ENCODE assay signal across 20 cellular contexts in the genomic region with DNA sequence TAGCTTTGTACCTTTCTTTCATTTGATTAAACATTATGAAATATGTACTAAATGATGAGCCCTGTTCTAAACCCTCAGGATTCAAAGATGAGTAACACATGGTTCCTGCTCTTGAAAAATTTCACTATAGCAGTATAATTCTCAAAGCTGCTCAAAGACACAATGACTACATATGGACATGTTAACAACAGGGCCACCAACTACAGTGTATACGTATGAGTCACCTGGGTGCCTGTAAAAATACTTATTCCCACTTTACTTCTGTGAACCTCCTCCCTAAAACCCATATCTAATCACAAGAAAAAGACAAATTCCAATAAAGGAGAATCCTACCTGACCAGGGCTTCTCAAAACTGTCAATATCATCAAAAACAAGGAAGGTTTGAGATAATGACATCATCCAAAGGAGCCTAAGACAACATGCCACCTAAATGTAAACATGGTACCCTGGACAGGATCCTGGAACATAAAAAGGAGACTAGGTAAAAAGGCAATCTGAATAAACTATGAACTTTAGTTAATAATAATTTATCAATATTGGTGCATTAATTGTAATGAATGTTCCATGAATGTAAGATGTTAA.
DNase-seq lines count a peak whose midpoint lies in the region; ATAC-seq, FAIRE-seq and TF ChIP-seq lines count a peak whose summit lies in the region.
"Had no signal": no experiment of that assay in that cellular context is flagged by ENCODE, and none has a peak within 500 bp of the region (broad histone marks: within the 10 kb centered on the region; RNA-seq: fewer than 3 reads in every experiment).

No MANE protein-coding gene starts in this region.

- H3K4me1 Mint-ChIP-seq in activated CD4-positive, alpha-beta memory T cell treated with anti-CD3 and anti-CD28 coated beads, Interleukin-2, amount 10 ng/mL, durations not matched to agents 7 days and 5 days: peaks cover 5% of the 10 kb centered on the region

- H3F3A ChIP-seq in PC-3 (ENCODE audit: low read length, unreplicated experiment): no peaks in the 10 kb centered on the region

- BruUV-seq in HepG2 (replicated peaks; lab: Mats Ljungman, UMichigan) (no TSS peak), PC-3 (replicated peaks; lab: Mats Ljungman, UMichigan) (no TSS peak)

- peaks cover 5% of the 10 kb centered on the region for H3K36me3 Mint-ChIP-seq in activated CD4-positive, alpha-beta memory T cell treated with anti-CD3 and anti-CD28 coated beads, Interleukin-2, amount 10 ng/mL, durations not matched to agents 7 days and 5 days (ENCODE audit: low read depth)
- H3K36me3 Mint-ChIP-seq: CD4-positive, CD25-positive, alpha-beta regulatory T cell had no signal

- no peak for TF ChIP-seq POLR2A in HepG2 (IDR thresholded peaks at IDR 0.05; ENCODE audit: insufficient read depth in 1 of 2, low read depth in 2 of 2, low read length in 2 of 2)
- no peak for TF ChIP-seq POLR2A in right lobe of liver (IDR thresholded peaks at IDR 0.05)

- H2AFZ ChIP-seq in HepG2 (ENCODE audit: low read length): no peak overlapping the region
- H2AFZ ChIP-seq in PC-3 (ENCODE audit: low read length): no peak overlapping the region
- H2AFZ ChIP-seq: GM23248 had no signal

- intact Hi-C loops in HepG2 (cut with micrococcal nuclease; ENCODE audit: unreplicated experiment) (loop anchor here (10.0 kb wide), 1 partner anchor 234 kb away; a partner anchor contains a TSS), right lobe of liver (cut with DNase I) (no loop called here), PC-3 (cut with micrococcal nuclease) (loop anchor here (10.0 kb wide), 1 partner anchor 94 kb away; no protein-coding TSS in a partner anchor)

- CTCF ChIA-PET in HepG2 (lab: Yijun Ruan, JAX; ENCODE audit: low intra/inter-chr PET ratio, low total read pairs): no interaction called here
- CTCF ChIA-PET in PC-3 (lab: Charles Lee): no interaction called here
- CTCF ChIA-PET in activated CD4-positive, alpha-beta memory T cell treated with anti-CD3 and anti-CD28 coated beads, Interleukin-2, amount 10 ng/mL, durations not matched to agents 7 days and 5 days (lab: Charles Lee): interaction anchor here (2.0 kb wide), 1 partner anchor 111 kb away, joined by 4 read pairs; no protein-coding TSS in a partner anchor

- WGBS in HepG2 (ENCODE audit: low lambda C conversion rate): 8% methylated on average over 1 of the region's 1 CpG
- 82% methylated on average over 1 of the region's 1 CpG for WGBS in right lobe of liver (ENCODE audit: insufficient coverage, low coverage, low lambda C conversion rate, missing lambda C conversion rate)

- POLR2A ChIA-PET in HepG2 (lab: Yijun Ruan, JAX) (no interaction called here), PC-3 (lab: Charles Lee; ENCODE audit: unreplicated experiment) (no interaction called here)
- POLR2A ChIA-PET in activated CD4-positive, alpha-beta memory T cell treated with anti-CD3 and anti-CD28 coated beads, Interleukin-2, amount 10 ng/mL, durations not matched to agents 7 days and 5 days (lab: Charles Lee): no interaction called here

- H3K4me1 ChIP-seq in HepG2 (ENCODE audit: insufficient read depth, low read length): peaks cover 7% of the 10 kb centered on the region; the same call in 1 of the 2 replicates
- no peaks in the 10 kb centered on the region for H3K4me1 ChIP-seq in right lobe of liver
- peaks cover 36% of the 10 kb centered on the region for H3K4me1 ChIP-seq in PC-3 (ENCODE audit: insufficient read depth, low read length)
- H3K4me1 ChIP-seq: BE2C had no signal

- peaks cover 0 to 7% of the 10 kb centered on the region in 2 experiments; a peak in 1 of 5 replicates for H3K27me3 ChIP-seq in HepG2 (ENCODE audit: control insufficient read depth in 1 of 2, insufficient read depth in 2 of 2, low read length in 2 of 2)
- no peaks in the 10 kb centered on the region for H3K27me3 ChIP-seq in right lobe of liver
- H3K27me3 ChIP-seq in PC-3 (ENCODE audit: low read length): no peaks in the 10 kb centered on the region
- H3K27me3 ChIP-seq: BE2C had no signal

- H3K9ac ChIP-seq in HepG2 (ENCODE audit: insufficient read depth, low read depth, low read length) (no peak overlapping the region), PC-3 (ENCODE audit: low read length) (no peak overlapping the region)
- H3K9ac ChIP-seq: GM23248 had no signal

- no peak overlapping the region for H3K27ac ChIP-seq in HepG2 (ENCODE audit: extremely low read length, insufficient read depth, low read length)
- H3K27ac ChIP-seq in right lobe of liver: no peak overlapping the region
- H3K27ac ChIP-seq in PC-3 (ENCODE audit: low read length): peak overlapping the region; percentile 94
- H3K27ac ChIP-seq: GM23248 had no signal

- peaks cover 6% of the 10 kb centered on the region for H3K27me3 Mint-ChIP-seq in activated CD4-positive, alpha-beta memory T cell treated with anti-CD3 and anti-CD28 coated beads, Interleukin-2, amount 10 ng/mL, durations not matched to agents 7 days and 5 days

- H3K9me3 ChIP-seq in HepG2 (ENCODE audit: low read length) (no peaks in the 10 kb centered on the region), right lobe of liver (no peaks in the 10 kb centered on the region), PC-3 (ENCODE audit: low read length) (no peaks in the 10 kb centered on the region)
- H3K9me3 ChIP-seq: BE2C, Caco-2, HAP-1 had no signal

- TF ChIP-seq CTCF in HepG2 (CRISPR knock-in tag; IDR thresholded peaks at IDR 0.05): no peak
- no peak for TF ChIP-seq CTCF in right lobe of liver (IDR thresholded peaks at IDR 0.05)
- no peak for TF ChIP-seq CTCF in PC-3 (conservative IDR thresholded peaks at IDR 0.05; ENCODE audit: low read depth, low read length)
- TF ChIP-seq CTCF in epithelial cell of esophagus (IDR thresholded peaks at IDR 0.05; ENCODE audit: insufficient read depth, low read depth, low read length, missing control alignments): no peak

- TF ChIP-seq RAD21 in HepG2 (CRISPR knock-in tag; IDR thresholded peaks at IDR 0.05): no peak

- no peaks in the 10 kb centered on the region for H3K9me2 ChIP-seq in PC-3 (replicated peaks; ENCODE audit: low read length)

- in situ Hi-C loops in HepG2 (cut with HindIII; ENCODE audit: extremely low pct_ligation_motif_present, low pct_unique_long_range_greater_than_20kb): no loop called here

- H3K79me2 ChIP-seq in HepG2 (ENCODE audit: insufficient read depth, low read length) (no peaks in the 10 kb centered on the region), PC-3 (ENCODE audit: low read length) (no peaks in the 10 kb centered on the region)

- no peaks in the 10 kb centered on the region for H4K20me1 ChIP-seq in HepG2 (ENCODE audit: insufficient read depth, low read length)
- H4K20me1 ChIP-seq in PC-3 (ENCODE audit: low read length): no peaks in the 10 kb centered on the region

- no peak overlapping the region for H3K4me3 ChIP-seq in HepG2 (replicated peaks in 1 of 3; ENCODE audit: insufficient read depth in 1 of 3, low read depth in 2 of 3, low read length in 3 of 3)
- H3K4me3 ChIP-seq in right lobe of liver: no peak overlapping the region
- H3K4me3 ChIP-seq in PC-3 (ENCODE audit: low read length): no peak overlapping the region
- no peak overlapping the region for H3K4me3 ChIP-seq in epithelial cell of esophagus (ENCODE audit: low read length)
- H3K4me3 ChIP-seq: GM23248, HAP-1 had no signal

- TF ChIP-seq EP300 in HepG2 (IDR thresholded peaks at IDR 0.05; ENCODE audit: low read depth in 2 of 2, low read length in 2 of 2): no peak
- no peak for TF ChIP-seq EP300 in HepG2 (CRISPR knock-in tag; IDR thresholded peaks at IDR 0.05; ENCODE audit: borderline replicate concordance)

- ATAC-seq in HepG2 (no peak), right lobe of liver (no peak), PC-3 (no peak), GM21390 (IDR thresholded peaks at IDR 0.05; ENCODE audit: unreplicated experiment) (no peak)

- H3K4me2 ChIP-seq in HepG2 (ENCODE audit: low read depth, low read length) (no peak overlapping the region), PC-3 (ENCODE audit: low read length) (no peak overlapping the region)

- no peak for FAIRE-seq in HepG2 (lab: Jason Lieb, UNC)
- no peak for FAIRE-seq in urothelium cell line (lab: Jason Lieb, UNC)
- FAIRE-seq: D721Med, GM12891, GM19239 had no signal

- no peak for DNase-seq in HepG2 (ENCODE audit: low spot score)
- DNase-seq in right lobe of liver: no peak
- peak; percentile 53 for DNase-seq in PC-3
- DNase-seq in epithelial cell of esophagus (ENCODE audit: low read depth): peak; percentile 41
- DNase-seq in central memory CD4-positive, alpha-beta T cell: no peak
- DNase-seq in activated CD4-positive, alpha-beta memory T cell treated with anti-CD3 and anti-CD28 coated beads, Interleukin-2, amount 10 ng/mL, durations not matched to agents 7 days and 5 days: no peak
- DNase-seq in urothelium cell line (ENCODE audit: low spot score): no peak
- DNase-seq: 8988T; BE2C; C1 segment of cervical spinal cord; Caco-2; CD4-positive, CD25-positive, alpha-beta regulatory T cell; CD8-positive, alpha-beta memory T cell; DMS79 treated with DMSO at 0.1 percent for 48 hours; GM23248 had no signal

- no peak overlapping the region for H3K4me3 Mint-ChIP-seq in activated CD4-positive, alpha-beta memory T cell treated with anti-CD3 and anti-CD28 coated beads, Interleukin-2, amount 10 ng/mL, durations not matched to agents 7 days and 5 days
- H3K4me3 Mint-ChIP-seq: CD4-positive, CD25-positive, alpha-beta regulatory T cell; CD8-positive, alpha-beta memory T cell had no signal

- H3K27ac Mint-ChIP-seq in activated CD4-positive, alpha-beta memory T cell treated with anti-CD3 and anti-CD28 coated beads, Interleukin-2, amount 10 ng/mL, durations not matched to agents 7 days and 5 days: no peak overlapping the region
- H3K27ac Mint-ChIP-seq: CD4-positive, CD25-positive, alpha-beta regulatory T cell had no signal

- H3K36me3 ChIP-seq in HepG2 (replicated peaks in 1 of 2; ENCODE audit: control insufficient read depth in 1 of 2, insufficient read depth in 2 of 2, low read length in 2 of 2): no peaks in the 10 kb centered on the region
- no peaks in the 10 kb centered on the region for H3K36me3 ChIP-seq in right lobe of liver
- no peaks in the 10 kb centered on the region for H3K36me3 ChIP-seq in PC-3 (ENCODE audit: low read depth, low read length)
- H3K36me3 ChIP-seq: BE2C, HAP-1 had no signal

- no peaks in the 10 kb centered on the region for H3K9me3 Mint-ChIP-seq in activated CD4-positive, alpha-beta memory T cell treated with anti-CD3 and anti-CD28 coated beads, Interleukin-2, amount 10 ng/mL, durations not matched to agents 7 days and 5 days

TF ChIP-seq in HepG2, 621 proteins besides CTCF, POLR2A, EP300 and RAD21:
- TF ChIP-seq EZH2 (conservative IDR thresholded peaks at IDR 0.05; ENCODE audit: low read depth, low read length) (no peak), ATF7 (IDR thresholded peaks at IDR 0.05) (peak; percentile 92), ATF7 (CRISPR knock-in tag; IDR thresholded peaks at IDR 0.05) (no peak)
TF ChIP-seq in HepG2: peak in this region for 1.

Comparison
In these comparisons a context has a peak if more than half of its experiments do, and no peak if none do; other contexts are left out.
1. intact Hi-C loops: an anchor here in HepG2 (10.0 kb wide) and PC-3 (10.0 kb wide); none called in right lobe of liver.
2. DNase-seq: peak in PC-3 (single experiment) and epithelial cell of esophagus (single experiment); none in HepG2 (single experiment), right lobe of liver (0 of 3), central memory CD4-positive, alpha-beta T cell (single experiment), activated CD4-positive, alpha-beta memory T cell treated with anti-CD3 and anti-CD28 coated beads, Interleukin-2, amount 10 ng/mL, durations not matched to agents 7 days and 5 days (single experiment) and urothelium cell line (single experiment).